10 cellular contexts compared by ENCODE assay signal in genomic region chr1:172112573-172112972, GRCh38.
"Had no signal": no experiment of that assay in that cellular context is flagged by ENCODE, and none has a peak within 500 bp of the region (broad histone marks: within the 10 kb centered on the region; RNA-seq: fewer than 3 reads in every experiment).

No MANE protein-coding gene starts in this region.

- H3K36me3 ChIP-seq: upper lobe of right lung had no signal

- H3K27ac ChIP-seq: coronary artery, testis, upper lobe of right lung had no signal

- DNase-seq: activated CD4-positive, alpha-beta T cell treated with anti-CD3 and anti-CD28 coated beads, Interleukin-2, amount 50 U/mL, for 1 hour; central memory CD4-positive, alpha-beta T cell; effector memory CD4-positive, alpha-beta T cell; hippocampal formation; mesendoderm; T-helper 9 cell; testis; upper lobe of right lung had no signal

- H3K4me3 ChIP-seq: coronary artery, testis, upper lobe of right lung had no signal

- ATAC-seq: sciatic nerve, upper lobe of right lung had no signal

- H3K9me3 ChIP-seq: testis, upper lobe of right lung had no signal

- H3K4me1 ChIP-seq: testis, upper lobe of right lung had no signal

- H3K27me3 ChIP-seq: testis, upper lobe of right lung had no signal
